ENCODE assay signal across 9 cellular contexts in the genomic region with DNA sequence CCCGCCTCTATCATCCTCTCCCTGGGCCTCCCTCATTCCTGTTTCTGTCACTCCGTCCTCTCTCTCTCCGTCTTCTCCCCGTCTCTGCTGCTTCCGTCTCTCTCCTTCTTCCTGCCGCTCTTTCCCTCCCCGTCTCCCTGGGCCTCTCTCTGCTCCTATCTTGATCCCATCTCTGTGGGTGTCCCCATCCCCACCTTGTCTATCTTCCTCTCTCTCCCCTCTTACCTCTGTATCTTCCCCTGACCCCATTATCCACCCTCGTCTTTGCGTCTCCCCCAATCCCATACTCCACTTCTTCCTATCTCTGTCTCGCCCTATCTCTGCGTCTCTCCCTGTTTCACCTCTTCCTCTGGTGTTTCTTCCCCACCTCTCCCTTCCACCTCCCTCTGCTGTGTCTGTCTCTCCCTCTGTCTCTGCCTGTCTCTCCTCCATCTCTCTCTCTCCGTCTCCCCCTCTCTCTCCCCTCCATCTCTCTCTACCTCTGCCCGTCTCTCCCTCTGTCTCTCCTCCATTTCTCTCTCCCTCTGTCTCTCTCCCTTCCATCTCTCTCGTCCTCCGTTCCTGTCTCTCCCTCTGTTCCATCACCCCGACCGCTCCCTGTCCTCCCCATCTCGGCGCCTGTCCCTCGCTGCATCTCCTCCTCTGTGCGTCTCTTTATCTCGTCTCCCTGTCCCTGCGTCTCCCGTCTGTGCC. TPM values are rescaled to one million over a fixed set of nuclear protein-coding genes. Genes with fewer than 3 reads are reported as not detected.
DNase-seq lines count a peak whose midpoint lies in the region; TF ChIP-seq lines count a peak whose summit lies in the region.
"Had no signal": no experiment of that assay in that cellular context is flagged by ENCODE, and none has a peak within 500 bp of the region (broad histone marks: within the 10 kb centered on the region; RNA-seq: fewer than 3 reads in every experiment).

No MANE protein-coding gene starts in this region.

- intact Hi-C loops in adrenal gland (cut with DNase I): loop anchor here in 1 of 2 donors (10.0 kb wide), 1 partner anchor 47 kb away; a partner anchor contains a TSS

- H3K79me2 ChIP-seq in hepatocyte: no peaks in the 10 kb centered on the region

- DNase-seq in activated CD4-positive, alpha-beta T cell treated with anti-CD3 and anti-CD28 coated beads, Interleukin-2, amount 10 ng/mL, durations not matched to agents 7 days and 5 days: no peak
- DNase-seq in activated CD4-positive, alpha-beta T cell treated with anti-CD3 and anti-CD28 coated beads for 1 hour: no peak
- no peak for DNase-seq in hepatocyte (ENCODE audit: low spot score)
- DNase-seq in adrenal gland: no peak
- no peak for DNase-seq in H4 (ENCODE audit: low spot score)
- DNase-seq in NCI-H226: no peak

- H3K27me3 ChIP-seq in hepatocyte (peaks cover 50% of the 10 kb centered on the region), stomach smooth muscle (ENCODE audit: control insufficient read depth in 1 of 2, insufficient read depth in 2 of 2, low read length in 2 of 2) (peaks cover 49 to 53% of the 10 kb centered on the region in 2 donors), adrenal gland (peaks cover 40% of the 10 kb centered on the region)

- peaks cover 33% of the 10 kb centered on the region for H3K4me1 Mint-ChIP-seq in activated CD4-positive, alpha-beta T cell treated with anti-CD3 and anti-CD28 coated beads, Interleukin-2, amount 10 ng/mL, durations not matched to agents 7 days and 5 days

- H3K9me3 Mint-ChIP-seq in activated CD4-positive, alpha-beta T cell treated with anti-CD3 and anti-CD28 coated beads, Interleukin-2, amount 10 ng/mL, durations not matched to agents 7 days and 5 days: no peaks in the 10 kb centered on the region

- H3K9me2 ChIP-seq in hepatocyte (replicated peaks; ENCODE audit: insufficient read depth): no peaks in the 10 kb centered on the region

- POLR2A ChIA-PET in activated CD4-positive, alpha-beta T cell treated with anti-CD3 and anti-CD28 coated beads, Interleukin-2, amount 10 ng/mL, durations not matched to agents 7 days and 5 days (lab: Charles Lee): no interaction called here

- peaks cover 38% of the 10 kb centered on the region for H3K4me1 ChIP-seq in hepatocyte (ENCODE audit: insufficient read depth)
- H3K4me1 ChIP-seq in stomach smooth muscle (ENCODE audit: control insufficient read depth, insufficient read depth, low read length): peaks cover 20% of the 10 kb centered on the region
- peaks cover 0 to 6% of the 10 kb centered on the region in 2 donors for H3K4me1 ChIP-seq in adrenal gland (replicated peaks in 1 of 2)

- TF ChIP-seq CTCF in VCaP (conservative IDR thresholded peaks at IDR 0.05) (no peak), hepatocyte (IDR thresholded peaks at IDR 0.05; ENCODE audit: poor library complexity) (no peak), adrenal gland (IDR thresholded peaks at IDR 0.05) (no peak)

- H3K9ac ChIP-seq in stomach smooth muscle (ENCODE audit: low read length in 2 of 2): no peak overlapping the region

- peak overlapping the region; percentile 78; the same call in 1 of the 2 replicates for H3K27ac ChIP-seq in VCaP
- peak overlapping the region; percentile 48 for H3K27ac ChIP-seq in hepatocyte
- H3K27ac ChIP-seq in stomach smooth muscle (ENCODE audit: low read length): no peak overlapping the region
- peak overlapping the region in 1 of 5 donors; percentile 68 for H3K27ac ChIP-seq in adrenal gland

- H4K20me1 ChIP-seq in hepatocyte (ENCODE audit: insufficient read depth, poor library complexity, severe bottlenecking): no peaks in the 10 kb centered on the region

- H3K4me3 ChIP-seq in hepatocyte (peak overlapping the region; percentile 36), stomach smooth muscle (ENCODE audit: low read length in 2 of 2) (peak overlapping the region; percentile 25 to 47), adrenal gland (peak overlapping the region in 1 of 4 donors; percentile 52)

- peak overlapping the region; percentile 77 for H3K4me3 Mint-ChIP-seq in activated CD4-positive, alpha-beta T cell treated with anti-CD3 and anti-CD28 coated beads, Interleukin-2, amount 10 ng/mL, durations not matched to agents 7 days and 5 days

- no peaks in the 10 kb centered on the region for H3K9me3 ChIP-seq in hepatocyte (ENCODE audit: low read depth)
- H3K9me3 ChIP-seq in stomach smooth muscle (ENCODE audit: control insufficient read depth in 2 of 2, low read length in 2 of 2): no peaks in the 10 kb centered on the region
- no peaks in the 10 kb centered on the region for H3K9me3 ChIP-seq in adrenal gland (replicated peaks in 1 of 3)

- H3K36me3 ChIP-seq in hepatocyte (replicated peaks; ENCODE audit: insufficient read depth, low read depth) (no peaks in the 10 kb centered on the region), stomach smooth muscle (ENCODE audit: control insufficient read depth in 2 of 2, insufficient read depth in 2 of 2, low read length in 2 of 2) (no peaks in the 10 kb centered on the region), adrenal gland (replicated peaks in 1 of 2) (no peaks in the 10 kb centered on the region)

- TF ChIP-seq POLR2A in adrenal gland (IDR thresholded peaks at IDR 0.05): no peak

- WGBS in hepatocyte (ENCODE audit: low lambda C conversion rate, missing lambda C conversion rate): 37% methylated on average over 19 of the region's 24 CpGs
- 25 to 30% (median 28%) methylated on average over 24 of the region's 24 CpGs for WGBS in adrenal gland, 4 donors

- peak overlapping the region; percentile 78 for H2AFZ ChIP-seq in hepatocyte

- H3K4me2 ChIP-seq in hepatocyte: peak overlapping the region; percentile 85

- peaks cover 3% of the 10 kb centered on the region for H3K36me3 Mint-ChIP-seq in activated CD4-positive, alpha-beta T cell treated with anti-CD3 and anti-CD28 coated beads, Interleukin-2, amount 10 ng/mL, durations not matched to agents 7 days and 5 days (ENCODE audit: low read depth)

- peaks cover 51% of the 10 kb centered on the region for H3K27me3 Mint-ChIP-seq in activated CD4-positive, alpha-beta T cell treated with anti-CD3 and anti-CD28 coated beads, Interleukin-2, amount 10 ng/mL, durations not matched to agents 7 days and 5 days

- CTCF ChIA-PET in activated CD4-positive, alpha-beta T cell treated with anti-CD3 and anti-CD28 coated beads, Interleukin-2, amount 10 ng/mL, durations not matched to agents 7 days and 5 days (lab: Charles Lee): interaction anchor here (1.0 kb wide), 1 partner anchor 84 kb away, joined by 3 read pairs; no protein-coding TSS in a partner anchor

- H3K27ac Mint-ChIP-seq in activated CD4-positive, alpha-beta T cell treated with anti-CD3 and anti-CD28 coated beads, Interleukin-2, amount 10 ng/mL, durations not matched to agents 7 days and 5 days: peak overlapping the region; percentile 94

RNA-seq across cellular contexts. Expression of a gene that starts 4.3 kb away (rescaled TPM):
- total RNA-seq in activated CD4-positive, alpha-beta T cell treated with anti-CD3 and anti-CD28 coated beads, Interleukin-2, amount 10 ng/mL, durations not matched to agents 7 days and 5 days: under 1 TPM; 0.04 to 0.20 TPM
- total RNA-seq in hepatocyte: 0.40 and 1.00 TPM in 2 replicates
- 2.1 and 2.7 TPM in 2 replicates for polyA plus RNA-seq in hepatocyte
- 1 to 10 TPM in 3 of 8 donors, under 1 TPM in 5; 0.12 to 1.8 (median 0.77) TPM for total RNA-seq in adrenal gland
- polyA plus RNA-seq in adrenal gland: 1 to 10 TPM in 1 of 3 donors, under 1 TPM in 2; 0.11 to 1.0 (median 0.64) TPM
- total RNA-seq in H4 (2014; rRNA removed; shearing (Covaris generic)): not detected in 2 replicates

RNA-seq across cellular contexts. Expression of a gene that starts 6.4 kb away (rescaled TPM):
- 10 to 100 TPM; 69.6 to 81.6 TPM for total RNA-seq in activated CD4-positive, alpha-beta T cell treated with anti-CD3 and anti-CD28 coated beads, Interleukin-2, amount 10 ng/mL, durations not matched to agents 7 days and 5 days
- 164 and 179 TPM in 2 replicates for total RNA-seq in hepatocyte
- polyA plus RNA-seq in hepatocyte: 278 and 288 TPM in 2 replicates
- 100 to 1,000 TPM in 7 of 8 donors, 10 to 100 TPM in 1; 67.2 to 201 (median 170) TPM for total RNA-seq in adrenal gland
- polyA plus RNA-seq in adrenal gland: 100 to 1,000 TPM; 110 to 146 (median 126) TPM
- total RNA-seq in H4 (2014; rRNA removed; shearing (Covaris generic)): 127 and 219 TPM in 2 replicates

RNA-seq across cellular contexts. Expression of a gene that starts 33.6 kb away (rescaled TPM):
- not detected for total RNA-seq in activated CD4-positive, alpha-beta T cell treated with anti-CD3 and anti-CD28 coated beads, Interleukin-2, amount 10 ng/mL, durations not matched to agents 7 days and 5 days
- not detected in 2 replicates for total RNA-seq in hepatocyte
- 0.51 and 1.3 TPM in 2 replicates for polyA plus RNA-seq in hepatocyte
- not detected for total RNA-seq in adrenal gland
- under 1 TPM in 1 of 3 donors, not detected in 2; 0.13 TPM for polyA plus RNA-seq in adrenal gland
- total RNA-seq in H4 (2014; rRNA removed; shearing (Covaris generic)): 0.35 TPM in 1 of 2 replicates, not detected in the other
- total RNA-seq: renal cortical epithelial cell had no signal

RNA-seq across cellular contexts. Expression of a gene that starts 34.0 kb away (rescaled TPM):
- 10 to 100 TPM; 19.0 to 21.7 TPM for total RNA-seq in activated CD4-positive, alpha-beta T cell treated with anti-CD3 and anti-CD28 coated beads, Interleukin-2, amount 10 ng/mL, durations not matched to agents 7 days and 5 days
- total RNA-seq in hepatocyte (5.3 and 5.9 TPM in 2 replicates), adrenal gland (10 to 100 TPM in 6 of 8 donors, 1 to 10 TPM in 2; 3.3 to 26.3 (median 12.7) TPM)
- polyA plus RNA-seq in hepatocyte (11.2 and 20.8 TPM in 2 replicates), adrenal gland (10 to 100 TPM in 2 of 3 donors, 1 to 10 TPM in 1; 9.6 to 26.5 (median 20.1) TPM)
- total RNA-seq in H4 (2014; rRNA removed; shearing (Covaris generic)): 3.3 and 3.6 TPM in 2 replicates

RNA-seq across cellular contexts. Expression of a gene that starts 48.0 kb away (rescaled TPM):
- total RNA-seq in activated CD4-positive, alpha-beta T cell treated with anti-CD3 and anti-CD28 coated beads, Interleukin-2, amount 10 ng/mL, durations not matched to agents 7 days and 5 days: 10 to 100 TPM; 31.0 to 35.2 TPM
- total RNA-seq in hepatocyte: 25.2 and 25.9 TPM in 2 replicates
- 33.1 and 36.6 TPM in 2 replicates for polyA plus RNA-seq in hepatocyte
- 10 to 100 TPM in 7 of 8 donors, 1 to 10 TPM in 1; 8.5 to 48.4 (median 28.2) TPM for total RNA-seq in adrenal gland
- polyA plus RNA-seq in adrenal gland: 10 to 100 TPM in 1 of 3 donors, 1 to 10 TPM in 2; 6.6 to 15.7 (median 7.5) TPM
- total RNA-seq in H4 (2014; rRNA removed; shearing (Covaris generic)): 54.8 and 65.5 TPM in 2 replicates
